34 cellular contexts compared by ENCODE assay signal in genomic region chr2:216855079-216855478, GRCh38. TPM values are rescaled to one million over a fixed set of nuclear protein-coding genes. Genes with fewer than 3 reads are reported as not detected.
"Had no signal": no experiment of that assay in that cellular context is flagged by ENCODE, and none has a peak within 500 bp of the region (broad histone marks: within the 10 kb centered on the region; RNA-seq: fewer than 3 reads in every experiment).

No MANE protein-coding gene starts in this region.

- FAIRE-seq: endothelial cell of umbilical vein had no signal

- H3K4me3 Mint-ChIP-seq: activated CD8-positive, alpha-beta T cell treated with anti-CD3 and anti-CD28 coated beads for 36 hours; activated naive CD4-positive, alpha-beta T cell treated with anti-CD3 and anti-CD28 coated beads for 36 hours; activated naive CD4-positive, alpha-beta T cell treated with anti-CD3 and anti-CD28 coated beads, Interleukin-2, amount 50 U/mL, for 24 hours; activated naive CD8-positive, alpha-beta T cell treated with anti-CD3 and anti-CD28 coated beads for 36 hours; activated naive CD8-positive, alpha-beta T cell treated with anti-CD3 and anti-CD28 coated beads, Interleukin-2, amount 50 U/mL, for 24 hours; activated T-helper 1 cell treated with anti-CD3 and anti-CD28 coated beads, Interleukin-12 subunit alpha, Interleukin-12 subunit beta, Interleukin-2, Interleukin-4 antibody, amounts not matched to agents 30 ng/mL and 10 ng/mL and 1 ng/mL, durations not matched to agents 14 hours and 24 hours and 36 hours had no signal

- H3K36me3 ChIP-seq: adrenal gland, colonic mucosa, esophagus squamous epithelium, gastroesophageal sphincter had no signal

- DNase-seq: activated CD4-positive, alpha-beta T cell treated with anti-CD3 and anti-CD28 coated beads for 1 hour; activated CD4-positive, alpha-beta T cell treated with anti-CD3 and anti-CD28 coated beads for 48 hours; activated CD4-positive, alpha-beta T cell treated with anti-CD3 and anti-CD28 coated beads, Interleukin-2, amount 50 U/mL, for 1 hour; activated CD4-positive, alpha-beta T cell treated with anti-CD3 and anti-CD28 coated beads, Interleukin-2, amount 50 U/mL, for 48 hours; activated CD8-positive, alpha-beta memory T cell treated with anti-CD3 and anti-CD28 coated beads for 24 hours; activated CD8-positive, alpha-beta T cell treated with anti-CD3 and anti-CD28 coated beads for 36 hours; activated effector memory CD4-positive, alpha-beta T cell treated with anti-CD3 and anti-CD28 coated beads, Interleukin-2, amount 50 U/mL, for 16 hours; activated naive CD4-positive, alpha-beta T cell treated with anti-CD3 and anti-CD28 coated beads for 36 hours; activated naive CD8-positive, alpha-beta T cell treated with anti-CD3 and anti-CD28 coated beads for 36 hours; activated naive CD8-positive, alpha-beta T cell treated with anti-CD3 and anti-CD28 coated beads, Interleukin-2, amount 50 U/mL, for 24 hours; activated T-cell treated with anti-CD3 and anti-CD28 coated beads, Interleukin-2, amount 50 U/mL, for 1 hour; activated T-cell treated with anti-CD3 and anti-CD28 coated beads, Interleukin-2, amount 50 U/mL, for 48 hours; amygdala; aorta; body of pancreas; caudate nucleus; colonic mucosa; effector CD8-positive, alpha-beta T cell; esophagus squamous epithelium; foreskin melanocyte; T-helper 2 cell had no signal

- H3K27ac ChIP-seq: body of pancreas, colonic mucosa, epithelial cell of prostate, esophagus squamous epithelium had no signal

- H3K36me3 Mint-ChIP-seq: activated naive CD4-positive, alpha-beta T cell treated with anti-CD3 and anti-CD28 coated beads, Interleukin-2, amount 50 U/mL, for 24 hours; activated naive CD8-positive, alpha-beta T cell treated with anti-CD3 and anti-CD28 coated beads for 36 hours had no signal

- ATAC-seq: activated CD8-positive, alpha-beta T cell treated with anti-CD3 and anti-CD28 coated beads for 36 hours; activated naive CD8-positive, alpha-beta T cell treated with anti-CD3 and anti-CD28 coated beads, Interleukin-2, amount 50 U/mL, for 24 hours; body of pancreas had no signal

- H3K4me1 ChIP-seq: colonic mucosa had no signal

- H3K4me3 ChIP-seq: adrenal gland, body of pancreas, colonic mucosa, esophagus squamous epithelium, gastroesophageal sphincter had no signal

- H3K9me3 Mint-ChIP-seq: activated CD8-positive, alpha-beta T cell treated with anti-CD3 and anti-CD28 coated beads for 36 hours; activated naive CD4-positive, alpha-beta T cell treated with anti-CD3 and anti-CD28 coated beads for 36 hours; activated naive CD4-positive, alpha-beta T cell treated with anti-CD3 and anti-CD28 coated beads, Interleukin-2, amount 50 U/mL, for 24 hours; activated naive CD8-positive, alpha-beta T cell treated with anti-CD3 and anti-CD28 coated beads for 36 hours; activated naive CD8-positive, alpha-beta T cell treated with anti-CD3 and anti-CD28 coated beads, Interleukin-2, amount 50 U/mL, for 24 hours; activated T-helper 1 cell treated with anti-CD3 and anti-CD28 coated beads, Interleukin-12 subunit alpha, Interleukin-12 subunit beta, Interleukin-2, Interleukin-4 antibody, amounts not matched to agents 30 ng/mL and 10 ng/mL and 1 ng/mL, durations not matched to agents 14 hours and 24 hours and 36 hours; activated T-helper 2 cell treated with anti-CD3 and anti-CD28 coated beads, Interferon-gamma antibody, Interleukin-2, Interleukin-4, amounts not matched to agents 10 μg/mL and 5 μg/mL and 100 μg/mL, durations not matched to agents 14 hours and 24 hours and 36 hours had no signal

- H3K27me3 ChIP-seq: adrenal gland, body of pancreas, colonic mucosa, gastroesophageal sphincter had no signal

- H3K27ac Mint-ChIP-seq: activated CD8-positive, alpha-beta T cell treated with anti-CD3 and anti-CD28 coated beads for 36 hours; activated naive CD4-positive, alpha-beta T cell treated with anti-CD3 and anti-CD28 coated beads for 36 hours; activated naive CD4-positive, alpha-beta T cell treated with anti-CD3 and anti-CD28 coated beads, Interleukin-2, amount 50 U/mL, for 24 hours; activated naive CD8-positive, alpha-beta T cell treated with anti-CD3 and anti-CD28 coated beads for 36 hours; activated naive CD8-positive, alpha-beta T cell treated with anti-CD3 and anti-CD28 coated beads, Interleukin-2, amount 50 U/mL, for 24 hours; activated T-helper 1 cell treated with anti-CD3 and anti-CD28 coated beads, Interleukin-12 subunit alpha, Interleukin-12 subunit beta, Interleukin-2, Interleukin-4 antibody, amounts not matched to agents 30 ng/mL and 10 ng/mL and 1 ng/mL, durations not matched to agents 14 hours and 24 hours and 36 hours; activated T-helper 2 cell treated with anti-CD3 and anti-CD28 coated beads, Interferon-gamma antibody, Interleukin-2, Interleukin-4, amounts not matched to agents 10 μg/mL and 5 μg/mL and 100 μg/mL, durations not matched to agents 14 hours and 24 hours and 36 hours had no signal

- H3K27me3 Mint-ChIP-seq: activated CD8-positive, alpha-beta T cell treated with anti-CD3 and anti-CD28 coated beads for 36 hours; activated naive CD4-positive, alpha-beta T cell treated with anti-CD3 and anti-CD28 coated beads, Interleukin-2, amount 50 U/mL, for 24 hours; activated naive CD8-positive, alpha-beta T cell treated with anti-CD3 and anti-CD28 coated beads for 36 hours had no signal

- H3K9me3 ChIP-seq: adrenal gland, body of pancreas, colonic mucosa, esophagus squamous epithelium, gastroesophageal sphincter had no signal

RNA-seq across cellular contexts. Expression of gene TNP1, which starts 4.8 kb away (rescaled TPM):
- total RNA-seq: activated CD8-positive, alpha-beta T cell treated with anti-CD3 and anti-CD28 coated beads for 36 hours; activated naive CD4-positive, alpha-beta T cell treated with anti-CD3 and anti-CD28 coated beads for 36 hours; activated naive CD8-positive, alpha-beta T cell treated with anti-CD3 and anti-CD28 coated beads for 36 hours; activated T-helper 1 cell treated with anti-CD3 and anti-CD28 coated beads, Interleukin-12 subunit alpha, Interleukin-12 subunit beta, Interleukin-2, Interleukin-4 antibody, amounts not matched to agents 30 ng/mL and 10 ng/mL and 1 ng/mL, durations not matched to agents 14 hours and 24 hours and 36 hours; activated T-helper 2 cell treated with anti-CD3 and anti-CD28 coated beads, Interferon-gamma antibody, Interleukin-2, Interleukin-4, amounts not matched to agents 10 μg/mL and 5 μg/mL and 100 μg/mL, durations not matched to agents 14 hours and 24 hours and 36 hours; adrenal gland; aorta; body of pancreas; colonic mucosa; dermis microvascular lymphatic vessel endothelial cell; endothelial cell of umbilical vein; esophagus squamous epithelium; fibroblast of lung; fibroblast of villous mesenchyme; gastroesophageal sphincter; glomerular endothelial cell; T-helper 1 cell treated with Interleukin-12 subunit alpha and Interleukin-12 subunit beta and Interleukin-4 antibody, amounts not matched to agents 30 ng/mL and 1 ng/mL, for 36 hours had no signal
- polyA plus RNA-seq: adrenal gland, aorta, endothelial cell of umbilical vein, esophagus, fibroblast of lung had no signal
